ENCODE assay signal across 11 cellular contexts in genomic region chr7:24741691-24742639, GRCh38. TPM values are rescaled to one million over a fixed set of nuclear protein-coding genes. Genes with fewer than 3 reads are reported as not detected.
DNase-seq lines count a peak whose midpoint lies in the region; ATAC-seq and TF ChIP-seq lines count a peak whose summit lies in the region.
"Had no signal": no experiment of that assay in that cellular context is flagged by ENCODE, and none has a peak within 500 bp of the region (broad histone marks: within the 10 kb centered on the region; RNA-seq: fewer than 3 reads in every experiment).

No MANE protein-coding gene starts in this region.

- in situ Hi-C loops in astrocyte of the cerebellum (cut with HindIII; ENCODE audit: low sequenced_read_pairs): no loop called here

- no peak for TF ChIP-seq CTCF in astrocyte of the cerebellum (IDR thresholded peaks at IDR 0.05; ENCODE audit: low read depth, low read length, missing control alignments)
- TF ChIP-seq CTCF in hepatocyte (IDR thresholded peaks at IDR 0.05; ENCODE audit: poor library complexity): no peak
- TF ChIP-seq CTCF in tibial artery (IDR thresholded peaks at IDR 0.05): no peak

- H3K27me3 Mint-ChIP-seq in activated T-cell treated with anti-CD3 and anti-CD28 coated beads, Interleukin-2, amount 50 U/mL, for 4 hours (ENCODE audit: low read depth): peaks cover 26% of the 10 kb centered on the region

- 62% methylated on average over 15 of the region's 15 CpGs for WGBS in hepatocyte (ENCODE audit: low lambda C conversion rate, missing lambda C conversion rate)

- intact Hi-C loops in tibial artery (cut with DNase I; ENCODE audit: low total_unique reads): no loop called here

- H4K20me1 ChIP-seq in hepatocyte (ENCODE audit: insufficient read depth, poor library complexity, severe bottlenecking): no peaks in the 10 kb centered on the region

- no peaks in the 10 kb centered on the region for H3K27me3 ChIP-seq in hepatocyte
- no peaks in the 10 kb centered on the region for H3K27me3 ChIP-seq in tibial artery
- H3K27me3 ChIP-seq: suprapubic skin had no signal

- H3K9me2 ChIP-seq in hepatocyte (replicated peaks; ENCODE audit: insufficient read depth): no peaks in the 10 kb centered on the region

- peaks cover 3% of the 10 kb centered on the region for H3K79me2 ChIP-seq in hepatocyte

- no peaks in the 10 kb centered on the region for H3K36me3 Mint-ChIP-seq in activated T-cell treated with anti-CD3 and anti-CD28 coated beads, Interleukin-2, amount 50 U/mL, for 4 hours (ENCODE audit: insufficient read depth)

- H3K4me1 ChIP-seq in hepatocyte (ENCODE audit: insufficient read depth): peaks cover 20% of the 10 kb centered on the region
- H3K4me1 ChIP-seq in tibial artery: peaks cover 0 to 10% (median 0%) of the 10 kb centered on the region in 4 donors
- H3K4me1 ChIP-seq: suprapubic skin had no signal

- H3K4me1 Mint-ChIP-seq in activated T-cell treated with anti-CD3 and anti-CD28 coated beads, Interleukin-2, amount 50 U/mL, for 4 hours (ENCODE audit: low read depth): no peaks in the 10 kb centered on the region

- H3K27ac ChIP-seq in hepatocyte: peak overlapping the region; percentile 97
- H3K27ac ChIP-seq in tibial artery: peak overlapping the region in 1 of 2 donors; percentile 27
- H3K27ac ChIP-seq: suprapubic skin had no signal

- no peaks in the 10 kb centered on the region for H3K9me3 ChIP-seq in hepatocyte (ENCODE audit: low read depth)
- peaks cover 0 to 5% (median 0%) of the 10 kb centered on the region in 3 donors for H3K9me3 ChIP-seq in tibial artery

- H2AFZ ChIP-seq in hepatocyte: no peak overlapping the region

- no peak for ATAC-seq in activated T-cell treated with anti-CD3 and anti-CD28 coated beads, Interleukin-2, amount 50 U/mL, for 4 hours
- ATAC-seq: WTC11 had no signal

- CTCF ChIA-PET in HEK293T (lab: Yijun Ruan, JAX): interaction anchor here (0.6 kb wide), 1 partner anchor 18 kb away, joined by 3 read pairs; no protein-coding TSS in a partner anchor

- no peak overlapping the region for H3K4me3 Mint-ChIP-seq in activated T-cell treated with anti-CD3 and anti-CD28 coated beads, Interleukin-2, amount 50 U/mL, for 4 hours
- H3K4me3 Mint-ChIP-seq: WTC11 had no signal

- H3K4me2 ChIP-seq in hepatocyte: peak overlapping the region; percentile 2

- H3K36me3 ChIP-seq in hepatocyte (replicated peaks; ENCODE audit: insufficient read depth, low read depth): no peaks in the 10 kb centered on the region
- H3K36me3 ChIP-seq in tibial artery: no peaks in the 10 kb centered on the region
- H3K36me3 ChIP-seq: suprapubic skin had no signal

- DNase-seq in HEK293T (ENCODE audit: extremely low spot score) (peak; percentile 40), astrocyte of the cerebellum (ENCODE audit: low read depth) (peak; percentile 49), hepatocyte (ENCODE audit: low spot score) (peak; percentile 86), tibial artery (peak; percentile 64 to 78), NCI-H2081 (lab: John Stamatoyannopoulos, UW) (no peak), NK-92 (lab: John Stamatoyannopoulos, UW; ENCODE audit: unreplicated experiment) (no peak)
- DNase-seq in activated CD4-positive, alpha-beta T cell treated with anti-CD3 and anti-CD28 coated beads, Interleukin-2, amount 50 U/mL, for 4 hours: no peak
- DNase-seq in activated T-cell treated with anti-CD3 and anti-CD28 coated beads, Interleukin-2, amount 50 U/mL, for 4 hours: no peak
- DNase-seq: stimulated activated CD4-positive, alpha-beta T cell treated with anti-CD3 and anti-CD28 coated beads, Interleukin-1b, Interleukin-23, amount 100 ng/mL, for 48 hours had no signal

- H3K9me3 Mint-ChIP-seq in activated T-cell treated with anti-CD3 and anti-CD28 coated beads, Interleukin-2, amount 50 U/mL, for 4 hours: peaks cover 12% of the 10 kb centered on the region

- POLR2A ChIA-PET in HEK293T (lab: Yijun Ruan, JAX): interaction anchor here (1.3 to 1.6 kb wide), 2 partner anchors 14 to 26 kb away, joined by 3 to 4 read pairs; no protein-coding TSS in a partner anchor

- H3K4me3 ChIP-seq in astrocyte of the cerebellum (ENCODE audit: low read depth, low read length): no peak overlapping the region
- no peak overlapping the region for H3K4me3 ChIP-seq in hepatocyte
- H3K4me3 ChIP-seq in tibial artery: no peak overlapping the region
- H3K4me3 ChIP-seq: suprapubic skin had no signal

TF ChIP-seq in HEK293T, 16 proteins besides CTCF, POLR2A, EP300 and RAD21:
- no peak for TF ChIP-seq ZNF384 (IDR thresholded peaks at IDR 0.05)
- TF ChIP-seq, protein P1, sequence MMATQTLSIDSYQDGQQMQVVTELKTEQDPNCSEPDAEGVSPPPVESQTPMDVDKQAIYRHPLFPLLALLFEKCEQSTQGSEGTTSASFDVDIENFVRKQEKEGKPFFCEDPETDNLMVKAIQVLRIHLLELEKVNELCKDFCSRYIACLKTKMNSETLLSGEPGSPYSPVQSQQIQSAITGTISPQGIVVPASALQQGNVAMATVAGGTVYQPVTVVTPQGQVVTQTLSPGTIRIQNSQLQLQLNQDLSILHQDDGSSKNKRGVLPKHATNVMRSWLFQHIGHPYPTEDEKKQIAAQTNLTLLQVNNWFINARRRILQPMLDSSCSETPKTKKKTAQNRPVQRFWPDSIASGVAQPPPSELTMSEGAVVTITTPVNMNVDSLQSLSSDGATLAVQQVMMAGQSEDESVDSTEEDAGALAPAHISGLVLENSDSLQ (IDR thresholded peaks at IDR 0.05): 0 out of 2 replicates have a peak, but pooled peaks have one; percentile 13
- peak; percentile 33 for TF ChIP-seq L3MBTL2 (conservative IDR thresholded peaks at IDR 0.05)
TF ChIP-seq in HEK293T: peak in this region for 2.

RNA-seq across cellular contexts. Expression of gene GSDME, which starts 15.3 kb away (rescaled TPM):
- total RNA-seq in hepatocyte: 33.9 and 35.1 TPM in 2 replicates
- polyA plus RNA-seq in hepatocyte: 48.1 and 48.6 TPM in 2 replicates
- 1 to 10 TPM; 1.8 to 4.3 (median 3.1) TPM for total RNA-seq in activated T-cell treated with anti-CD3 and anti-CD28 coated beads, Interleukin-2, amount 50 U/mL, for 4 hours

Comparison
In these comparisons a context has a peak if more than half of its experiments do, and no peak if none do; other contexts are left out.
1. DNase-seq: peak in HEK293T (single experiment), astrocyte of the cerebellum (single experiment), hepatocyte (single experiment) and tibial artery (2 of 2); none in activated CD4-positive, alpha-beta T cell treated with anti-CD3 and anti-CD28 coated beads, Interleukin-2, amount 50 U/mL, for 4 hours (0 of 2), activated T-cell treated with anti-CD3 and anti-CD28 coated beads, Interleukin-2, amount 50 U/mL, for 4 hours (single experiment), NCI-H2081 (0 of 2) and NK-92 (single experiment).